ENCODE assay signal across 8 cellular contexts in the genomic region with DNA sequence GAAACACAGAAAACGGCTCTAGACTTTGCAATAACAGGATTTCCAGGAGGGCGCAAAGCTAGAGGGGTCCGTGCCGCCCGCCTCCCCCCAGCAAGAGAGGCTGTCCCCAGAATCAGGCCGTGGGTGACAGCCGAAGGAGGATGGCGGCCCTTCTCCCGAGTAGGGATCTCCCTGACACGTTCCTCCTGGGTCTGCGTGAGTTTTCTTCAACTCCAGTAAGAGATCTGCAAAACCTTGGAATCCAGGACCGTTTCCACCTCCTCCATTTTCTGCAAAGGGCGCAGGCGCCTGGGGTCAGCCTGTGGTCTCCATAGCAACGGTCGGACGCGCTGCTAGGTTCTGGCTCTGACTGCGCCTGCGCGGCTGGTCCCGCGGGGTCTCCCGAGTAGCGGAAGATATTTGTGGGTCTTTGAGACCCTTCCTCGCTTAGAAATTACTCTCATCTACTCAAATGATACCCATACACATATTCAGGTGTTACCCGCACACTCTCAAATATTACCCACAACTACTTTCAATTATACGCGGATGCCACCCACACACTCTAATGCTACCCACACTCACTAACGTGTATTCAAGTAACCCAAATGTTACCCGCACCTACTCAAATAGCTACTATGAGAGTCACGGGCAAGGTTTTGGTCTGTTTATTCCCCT. TPM values are rescaled to one million over a fixed set of nuclear protein-coding genes. Genes with fewer than 3 reads are reported as not detected.
DNase-seq lines count a peak whose midpoint lies in the region; ATAC-seq and TF ChIP-seq lines count a peak whose summit lies in the region.

No MANE protein-coding gene starts in this region.

- no peaks in the 10 kb centered on the region for H4K20me1 ChIP-seq in Loucy (ENCODE audit: insufficient read depth, low read length, poor library complexity, severe bottlenecking)

- no peaks in the 10 kb centered on the region for H3K4me1 ChIP-seq in Loucy (ENCODE audit: insufficient read depth, low read length, poor library complexity, severe bottlenecking)
- H3K4me1 ChIP-seq in mucosa of descending colon (ENCODE audit: low read depth), result peaks cover 3% of the 10 kb centered on the region
- peaks cover 24% of the 10 kb centered on the region for H3K4me1 ChIP-seq in suprapubic skin

- H3K27me3 ChIP-seq in Loucy (ENCODE audit: insufficient read depth, low read length, poor library complexity, severe bottlenecking) (no peaks in the 10 kb centered on the region), suprapubic skin (peaks cover 44% of the 10 kb centered on the region)

- H3K9me2 ChIP-seq in Loucy (replicated peaks; ENCODE audit: low read depth, low read length), result no peaks in the 10 kb centered on the region

- peak overlapping the region; percentile 70 for H3K4me3 ChIP-seq in Loucy (ENCODE audit: low read length, poor library complexity, severe bottlenecking)
- H3K4me3 ChIP-seq in mucosa of descending colon, result no peak overlapping the region
- peak overlapping the region; percentile 49 for H3K4me3 ChIP-seq in suprapubic skin

- TF ChIP-seq CTCF in Loucy (conservative IDR thresholded peaks at IDR 0.05; ENCODE audit: low read length) (no peak), activated B cell treated with CpG ODN at 0.5 μM for 24 hours (IDR thresholded peaks at IDR 0.05) (no peak), mucosa of descending colon (IDR thresholded peaks at IDR 0.05) (no peak), suprapubic skin (IDR thresholded peaks at IDR 0.05) (no peak)

- H3K9me3 Mint-ChIP-seq in activated B cell treated with CpG ODN at 0.5 μM for 24 hours, result no peaks in the 10 kb centered on the region

- DNase-seq in COR-L47 (lab: John Stamatoyannopoulos, UW), result peak; percentile 76
- DNase-seq in activated B cell treated with CpG ODN at 0.5 μM for 24 hours, result no peak
- DNase-seq in erythroblast (lab: John Stamatoyannopoulos, UW), result peak; percentile 32 to 52
- DNase-seq in mucosa of descending colon, result peak in 1 of 3 donors; percentile 29
- DNase-seq in suprapubic skin (ENCODE audit: low spot score in 2 of 2), result no peak
- DNase-seq in SW480 (ENCODE audit: low spot score), result no peak

- H3K4me3 Mint-ChIP-seq in activated B cell treated with CpG ODN at 0.5 μM for 24 hours, result peak overlapping the region; percentile 68

- H3K9ac ChIP-seq in Loucy (ENCODE audit: low read depth, low read length, poor library complexity, severe bottlenecking), result no peak overlapping the region

- POLR2A ChIA-PET in activated B cell treated with CpG ODN at 0.5 μM for 24 hours (lab: Charles Lee), result no interaction called here

- CTCF ChIA-PET in activated B cell treated with CpG ODN at 0.5 μM for 24 hours (lab: Charles Lee), result no interaction called here

- peak overlapping the region; percentile 85 for H2AFZ ChIP-seq in Loucy (ENCODE audit: low read length)

- no peaks in the 10 kb centered on the region for H3K79me2 ChIP-seq in Loucy (ENCODE audit: insufficient read depth, low read length)

- H3K27ac Mint-ChIP-seq in activated B cell treated with CpG ODN at 0.5 μM for 24 hours, result no peak overlapping the region

- H3F3A ChIP-seq in Loucy (ENCODE audit: low read depth), result no peaks in the 10 kb centered on the region

- TF ChIP-seq POLR2A in erythroblast (IDR thresholded peaks at IDR 0.05; ENCODE audit: low read length) (no peak), suprapubic skin (IDR thresholded peaks at IDR 0.05) (no peak)

- no peak overlapping the region for H3K27ac ChIP-seq in suprapubic skin

- H3K36me3 Mint-ChIP-seq in activated B cell treated with CpG ODN at 0.5 μM for 24 hours (ENCODE audit: low read depth), result no peaks in the 10 kb centered on the region

- H3K9me3 ChIP-seq in Loucy (ENCODE audit: insufficient read depth, low read depth, low read length), result no peaks in the 10 kb centered on the region
- H3K9me3 ChIP-seq in mucosa of descending colon, result no peaks in the 10 kb centered on the region
- H3K9me3 ChIP-seq in suprapubic skin, result no peaks in the 10 kb centered on the region

- no peak for ATAC-seq in activated B cell treated with CpG ODN at 0.5 μM for 24 hours (ENCODE audit: low read depth)
- ATAC-seq in mucosa of descending colon, result peak; percentile 54
- no peak for ATAC-seq in HG02970 (IDR thresholded peaks at IDR 0.05; ENCODE audit: low FRiP score, unreplicated experiment)

- 8% methylated on average over 22 of the region's 32 CpGs for WGBS in suprapubic skin

- peak overlapping the region; percentile 67 for H3K4me2 ChIP-seq in Loucy (ENCODE audit: low read depth, low read length, poor library complexity, severe bottlenecking)

- H3K4me1 Mint-ChIP-seq in activated B cell treated with CpG ODN at 0.5 μM for 24 hours, result peaks cover 26% of the 10 kb centered on the region

- no peaks in the 10 kb centered on the region for H3K36me3 ChIP-seq in Loucy (ENCODE audit: insufficient read depth, low read length)
- no peaks in the 10 kb centered on the region for H3K36me3 ChIP-seq in mucosa of descending colon (ENCODE audit: low read depth)
- no peaks in the 10 kb centered on the region for H3K36me3 ChIP-seq in suprapubic skin

- no peak for TF ChIP-seq EP300 in suprapubic skin (IDR thresholded peaks at IDR 0.05)

- intact Hi-C loops in activated B cell treated with CpG ODN at 0.5 μM for 24 hours (cut with micrococcal nuclease), result no loop called here
- intact Hi-C loops in mucosa of descending colon (cut with DNase I, micrococcal nuclease), result no loop called here

- peaks cover 61% of the 10 kb centered on the region for H3K27me3 Mint-ChIP-seq in activated B cell treated with CpG ODN at 0.5 μM for 24 hours

RNA-seq across cellular contexts. Expression of a gene that starts 2.1 kb away (rescaled TPM):
- not detected in 2 replicates for total RNA-seq in activated B cell treated with CpG ODN at 0.5 μM for 24 hours
- total RNA-seq in mucosa of descending colon, result under 1 TPM in 1 of 3 donors, not detected in 2; 0.57 TPM
- total RNA-seq in suprapubic skin, result under 1 TPM in 1 of 4 donors, not detected in 3; 0.13 TPM

RNA-seq across cellular contexts. Expression of a gene that starts 13.3 kb away (rescaled TPM):
- total RNA-seq in activated B cell treated with CpG ODN at 0.5 μM for 24 hours, result not detected in 2 replicates
- 1 to 10 TPM in 2 of 3 donors, under 1 TPM in 1; 0.75 to 3.4 (median 1.7) TPM for total RNA-seq in mucosa of descending colon
- 1 to 10 TPM; 1.6 to 6.5 (median 3.3) TPM for total RNA-seq in suprapubic skin

RNA-seq across cellular contexts. Expression of a gene that starts 44.7 kb away (rescaled TPM):
- total RNA-seq in activated B cell treated with CpG ODN at 0.5 μM for 24 hours (not detected in 2 replicates), mucosa of descending colon (1 to 10 TPM in 1 of 3 donors, under 1 TPM in 2; 0.20 to 3.2 (median 0.80) TPM), suprapubic skin (1 to 10 TPM in 3 of 4 donors, under 1 TPM in 1; 0.72 to 3.9 (median 1.4) TPM)

Comparison
In these comparisons a context has a peak if more than half of its experiments do, and no peak if none do; other contexts are left out.
1. DNase-seq: peak in COR-L47 (single experiment) and erythroblast (2 of 2); none in activated B cell treated with CpG ODN at 0.5 μM for 24 hours (single experiment), suprapubic skin (0 of 2) and SW480 (single experiment).